Comparison of ENCODE assay signal across 8 cellular contexts in the genomic region with DNA sequence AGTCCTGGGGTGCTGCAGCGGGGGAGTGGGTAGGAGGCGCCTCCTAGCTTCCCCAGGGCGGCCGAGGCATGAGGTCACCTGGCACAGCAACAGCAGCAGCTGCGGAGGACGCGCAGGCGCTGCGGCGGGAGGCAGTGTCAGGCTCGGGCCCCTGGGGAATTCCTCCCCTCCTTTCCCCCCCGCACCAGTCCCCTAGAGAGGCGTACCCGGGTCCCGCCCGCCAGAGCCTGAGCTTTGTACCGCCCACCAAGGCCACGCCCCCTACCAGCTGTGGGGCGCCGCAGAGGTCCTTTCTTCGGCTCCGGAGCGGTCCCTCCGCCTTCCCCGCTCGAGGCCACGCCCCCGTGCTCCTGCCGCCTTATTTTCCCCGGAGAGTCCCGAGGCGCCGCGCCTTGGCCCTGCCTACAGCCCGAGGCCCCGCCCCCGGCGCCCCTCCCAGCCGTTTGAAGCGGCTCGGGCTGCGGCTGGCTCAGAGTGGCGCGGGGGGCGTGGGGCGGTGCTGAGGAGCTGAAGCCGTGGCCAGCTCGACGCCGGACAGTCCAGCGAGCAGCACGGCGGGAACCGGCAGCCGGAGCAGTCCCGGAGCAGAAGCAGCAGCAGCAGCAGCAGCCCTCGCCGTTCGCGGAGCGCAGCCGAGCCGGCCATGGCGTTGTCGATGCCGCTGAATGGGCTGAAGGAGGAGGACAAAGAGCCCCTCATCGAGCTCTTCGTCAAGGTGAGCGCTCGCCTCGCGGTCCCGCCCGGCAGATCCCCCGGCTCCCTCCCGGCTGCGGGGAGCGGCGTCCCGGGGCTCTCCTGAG. TPM values are rescaled to one million over a fixed set of nuclear protein-coding genes. Genes with fewer than 3 reads are reported as not detected.
A peak's percentile ranks its signal among the peaks of the same experiment; 100 is the strongest.
DNase-seq lines count a peak whose midpoint lies in the region; ATAC-seq and TF ChIP-seq lines count a peak whose summit lies in the region.

A gene (plus strand): TSS at position 537 of the 800 bp plus-strand sequence. CDS start 107 bp downstream, at position 644.

- no peaks in the 10 kb centered on the region for H3K79me2 ChIP-seq in parathyroid adenoma

- peaks cover 2% of the 10 kb centered on the region for H3K4me1 ChIP-seq in parathyroid adenoma
- H3K4me1 ChIP-seq in tibial nerve, result peaks cover 0 to 49% (median 27%) of the 10 kb centered on the region in 4 donors

- TF ChIP-seq CTCF in GM10266 (IDR thresholded peaks at IDR 0.05; ENCODE audit: control insufficient read depth, insufficient read depth, low read depth, missing control alignments), result peak; percentile 53
- TF ChIP-seq CTCF in parathyroid adenoma (IDR thresholded peaks at IDR 0.05), result no peak
- peak in 2 of 5 experiments; percentile 38 to 46 for TF ChIP-seq CTCF in tibial nerve (IDR thresholded peaks at IDR 0.05)

- H3K36me3 ChIP-seq in parathyroid adenoma (ENCODE audit: control insufficient read depth, insufficient read depth, low read length) (no peaks in the 10 kb centered on the region), tibial nerve (no peaks in the 10 kb centered on the region)

- H3K9ac ChIP-seq in parathyroid adenoma, result no peak within 1 kb of the TSS

- no peaks in the 10 kb centered on the region for H3K9me3 ChIP-seq in parathyroid adenoma (ENCODE audit: control insufficient read depth, low read length)
- H3K9me3 ChIP-seq in tibial nerve, result no peaks in the 10 kb centered on the region

- ATAC-seq in HG02623 (IDR thresholded peaks at IDR 0.05; ENCODE audit: unreplicated experiment) (peak; percentile 60), Right ventricle myocardium superior (ENCODE audit: poor library complexity) (peak; percentile 94)

- TF ChIP-seq POLR2A in tibial nerve (IDR thresholded peaks at IDR 0.05), result peak; percentile 99 to 100

- intact Hi-C loops in Right ventricle myocardium superior (cut with DNase I), result loop anchor here (5.0 kb wide), 2 partner anchors 53 to 82 kb away; no protein-coding TSS in a partner anchor

- peak within 1 kb of the TSS; percentile 71 for H2AFZ ChIP-seq in parathyroid adenoma

- TF ChIP-seq EP300 in tibial nerve (IDR thresholded peaks at IDR 0.05), result peak; percentile 70 to 100

- H3K4me3 ChIP-seq in parathyroid adenoma (ENCODE audit: low read depth, low read length) (peak within 1 kb of the TSS; percentile 68), tibial nerve (peak within 1 kb of the TSS; percentile 68 to 89 (median 85))

- no peaks in the 10 kb centered on the region for H3K27me3 ChIP-seq in parathyroid adenoma (ENCODE audit: control insufficient read depth, insufficient read depth, low read length)
- H3K27me3 ChIP-seq in tibial nerve, result no peaks in the 10 kb centered on the region

- 1 to 2% methylated on average over 31 to 75 of the region's 80 CpGs for WGBS in tibial nerve, 2 donors

- DNase-seq in GM10266 (ENCODE audit: extremely low spot score), result peak; percentile 96
- peak; percentile 99 for DNase-seq in NCI-H1105 treated with DMSO at 0.1 percent for 48 hours (lab: John Stamatoyannopoulos, UW)
- DNase-seq in SW 1271 (lab: John Stamatoyannopoulos, UW), result peak; percentile 91 to 94
- DNase-seq in activated naive CD8-positive, alpha-beta T cell treated with anti-CD3 and anti-CD28 coated beads, Interleukin-2, amount 50 U/mL, for 16 hours (ENCODE audit: low read depth, low spot score), result peak; percentile 99
- peak; percentile 100 for DNase-seq in Right ventricle myocardium superior
- DNase-seq in tibial nerve (ENCODE audit: low spot score in 2 of 2), result peak; percentile 99

- peak within 1 kb of the TSS; percentile 88 for H3K4me2 ChIP-seq in parathyroid adenoma (ENCODE audit: low read length)

- H3K27ac ChIP-seq in parathyroid adenoma (peak within 1 kb of the TSS; percentile 60), tibial nerve (peak within 1 kb of the TSS; percentile 94 to 99 (median 96))

RNA-seq across cellular contexts. Expression of the gene that starts here (rescaled TPM):
- 334 TPM for total RNA-seq in Right ventricle myocardium superior
- total RNA-seq in tibial nerve, result 100 to 1,000 TPM; 399 to 688 (median 564) TPM

Comparison
In these comparisons a context has a peak if more than half of its experiments do, and no peak if none do; other contexts are left out.
1. Peak in every context shown above with its lines: DNase-seq, ATAC-seq, H3K4me3 ChIP-seq and H3K27ac ChIP-seq.